ENCODE assay signal across 1 cellular context in the genomic region with DNA sequence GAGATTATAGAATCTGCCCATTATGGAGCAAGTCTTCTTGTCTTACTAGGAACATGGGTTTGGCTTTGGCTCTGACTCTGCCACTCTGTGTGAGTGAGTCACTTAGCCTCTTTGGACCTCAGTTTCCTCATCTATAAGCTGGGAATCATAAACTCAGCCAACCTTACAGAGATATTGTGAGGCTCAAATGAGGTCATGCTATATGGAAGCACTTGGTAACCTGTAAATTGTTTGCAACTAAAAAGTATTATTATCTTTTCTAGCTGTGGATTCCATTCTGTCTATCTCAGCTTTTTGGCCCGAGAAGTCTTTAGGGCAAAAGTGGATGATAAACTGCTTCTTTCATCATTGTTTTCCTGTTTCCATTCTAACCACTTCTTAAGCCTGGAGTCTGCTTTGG.
TF ChIP-seq lines count a peak whose summit lies in the region.

No MANE protein-coding gene starts in this region.

TF ChIP-seq in IMR-90, 13 proteins besides CTCF, POLR2A, EP300 and RAD21 (continued from another document):
- TF ChIP-seq USF2 (IDR thresholded peaks at IDR 0.05; ENCODE audit: low read depth, low read length) (no peak), MAZ (IDR thresholded peaks at IDR 0.05; ENCODE audit: borderline replicate concordance, low read depth, low read length) (no peak), RCOR1 (IDR thresholded peaks at IDR 0.05; ENCODE audit: insufficient replicate concordance, low read length) (no peak), CHD1 (IDR thresholded peaks at IDR 0.05; ENCODE audit: low read depth, low read length) (no peak), MAFK (IDR thresholded peaks at IDR 0.05; ENCODE audit: low read depth, low read length) (no peak), ELK1 (IDR thresholded peaks at IDR 0.05; ENCODE audit: borderline replicate concordance, low read depth, low read length) (no peak)
